In the genomic region with DNA sequence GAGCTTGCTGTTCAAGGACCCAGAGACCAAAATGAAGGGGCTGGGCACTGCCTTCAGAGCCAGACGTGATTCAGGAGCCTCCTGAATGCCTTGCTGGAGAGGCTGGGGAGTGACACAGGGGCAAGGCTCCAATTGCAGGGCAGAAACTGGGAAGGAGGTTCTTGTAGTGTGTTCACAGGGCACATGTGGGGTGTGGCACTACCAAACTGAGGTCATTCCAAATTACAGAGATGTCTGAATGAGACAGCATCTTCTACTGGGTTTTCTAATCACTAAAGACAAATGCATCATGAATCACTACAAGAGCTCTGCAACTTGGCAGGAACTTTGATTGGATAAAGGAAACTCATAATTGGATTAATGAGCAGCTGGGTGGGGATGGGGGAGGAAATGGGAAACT, we compare ENCODE assay signal across 2 cellular contexts.
TF ChIP-seq lines count a peak whose summit lies in the region.

No MANE protein-coding gene starts in this region.

TF ChIP-seq in HEK293, 187 proteins besides CTCF, POLR2A, EP300 and RAD21:
- TF ChIP-seq INSM2 (tag by site-specific recombination; IDR thresholded peaks at IDR 0.05) (no peak), KLF1 (tag by site-specific recombination; IDR thresholded peaks at IDR 0.05) (0 out of 2 replicates have a peak, but pooled peaks have one; percentile 19)

TF ChIP-seq in H1, 55 proteins besides CTCF, POLR2A, EP300 and RAD21:
- TF ChIP-seq CHD7 (IDR thresholded peaks at IDR 0.05; ENCODE audit: insufficient replicate concordance, low read length), result no peak
- no peak for TF ChIP-seq POU5F1 (IDR thresholded peaks at IDR 0.05; ENCODE audit: low read depth, low read length)
TF ChIP-seq in H1: peak in this region for 0.
